ENCODE assay signal across 13 cellular contexts in the genomic region with DNA sequence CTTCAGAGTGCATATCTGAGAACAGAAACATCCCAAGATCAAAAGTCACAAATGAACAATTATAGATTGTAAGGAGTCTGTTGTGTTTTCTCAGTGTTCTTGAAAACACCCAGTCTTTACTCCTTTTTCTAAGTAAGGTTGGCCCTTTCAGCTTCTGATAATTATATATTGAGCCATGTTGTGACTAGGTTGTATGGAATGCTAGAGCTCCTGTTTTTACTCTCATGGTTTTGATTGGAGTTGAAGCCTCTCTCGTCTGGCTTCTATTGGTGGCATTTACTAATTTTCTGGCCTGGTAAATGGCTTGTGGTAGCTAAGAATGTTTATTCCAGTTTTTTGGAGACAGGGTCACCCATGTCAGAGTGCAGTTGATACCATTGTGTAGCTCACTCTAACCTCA.
A peak's percentile ranks its signal among the peaks of the same experiment; 100 is the strongest.
DNase-seq lines count a peak whose midpoint lies in the region; ATAC-seq and TF ChIP-seq lines count a peak whose summit lies in the region.
"Had no signal": no experiment of that assay in that cellular context is flagged by ENCODE, and none has a peak within 500 bp of the region (broad histone marks: within the 10 kb centered on the region; RNA-seq: fewer than 3 reads in every experiment).

No MANE protein-coding gene starts in this region.

- H3K36me3 ChIP-seq in SK-N-SH (replicated peaks in 1 of 2; ENCODE audit: control insufficient read depth in 1 of 2, insufficient read depth in 2 of 2, low read length in 1 of 2) (no peaks in the 10 kb centered on the region), rectal smooth muscle tissue (ENCODE audit: control insufficient read depth, insufficient read depth, low read length) (no peaks in the 10 kb centered on the region)

- H3K4me2 ChIP-seq in SK-N-SH, result peak overlapping the region; percentile 55

- CTCF ChIA-PET in SK-N-SH (lab: Yijun Ruan, JAX), result interaction anchor here (1.2 to 10.9 kb wide), 4 partner anchors 8 to 80 kb away, joined by 3 to 188 read pairs (median 5); no protein-coding TSS in a partner anchor

- no peak overlapping the region for H2AFZ ChIP-seq in SK-N-SH (ENCODE audit: low read depth)

- no peak for TF ChIP-seq EP300 in SK-N-SH (IDR thresholded peaks at IDR 0.05; ENCODE audit: borderline replicate concordance in 1 of 2, low read depth in 1 of 2, low read length in 1 of 2)

- peak overlapping the region; percentile 54; the same call in 1 of the 2 replicates for H3K9ac ChIP-seq in SK-N-SH
- no peak overlapping the region for H3K9ac ChIP-seq in rectal smooth muscle tissue (ENCODE audit: low read length)

- H3K27ac ChIP-seq in SK-N-SH (ENCODE audit: low read depth in 2 of 2, low read length in 1 of 2) (peak overlapping the region; percentile 36 to 93; a peak in 3 of 4 replicates), rectal smooth muscle tissue (ENCODE audit: low read depth, low read length) (peak overlapping the region; percentile 82)
- H3K27ac ChIP-seq: SK-N-MC had no signal

- H3K4me3 ChIP-seq in SK-N-SH (ENCODE audit: low read depth in 2 of 2, low read length in 1 of 2) (no peak overlapping the region), rectal smooth muscle tissue (ENCODE audit: low read length) (no peak overlapping the region)
- H3K4me3 ChIP-seq: mucosa of descending colon, SK-N-MC had no signal

- no peak for TF ChIP-seq CTCF in SK-N-SH (IDR thresholded peaks at IDR 0.05)

- H3F3A ChIP-seq in SK-N-SH (replicated peaks; ENCODE audit: insufficient read depth), result peaks cover 15% of the 10 kb centered on the region

- 22% methylated on average over 1 of the region's 1 CpG for WGBS in SK-N-SH (ENCODE audit: low lambda C conversion rate)

- TF ChIP-seq RAD21 in SK-N-SH (IDR thresholded peaks at IDR 0.05; ENCODE audit: low read length), result no peak

- peaks cover 67% of the 10 kb centered on the region for H4K20me1 ChIP-seq in SK-N-SH (ENCODE audit: insufficient read depth)

- peaks cover 21 to 32% of the 10 kb centered on the region in 2 experiments for H3K4me1 ChIP-seq in SK-N-SH (ENCODE audit: control insufficient read depth in 1 of 2, insufficient read depth in 2 of 2, low read depth in 1 of 2, low read length in 1 of 2)
- H3K4me1 ChIP-seq in rectal smooth muscle tissue (ENCODE audit: control insufficient read depth, insufficient read depth, low read length), result peaks cover 43% of the 10 kb centered on the region

- POLR2A ChIA-PET in SK-N-SH (lab: Yijun Ruan, JAX), result no interaction called here

- DNase-seq in AG08395 (ENCODE audit: low spot score), result peak; percentile 77
- DNase-seq in SK-N-SH, result no peak
- peak; percentile 61 for DNase-seq in fibroblast of gingiva (ENCODE audit: low read depth)
- no peak for DNase-seq in LoVo (ENCODE audit: low spot score)
- no peak for DNase-seq in DMS153 (lab: John Stamatoyannopoulos, UW)
- DNase-seq in T1000 (lab: John Stamatoyannopoulos, UW), result no peak
- DNase-seq: activated CD4-positive, alpha-beta T cell treated with anti-CD3 and anti-CD28 coated beads, Interleukin-2, amount 50 U/mL, for 4 hours; activated naive CD8-positive, alpha-beta T cell treated with anti-CD3 and anti-CD28 coated beads for 36 hours; mucosa of descending colon; NCI-H345 had no signal

- no peaks in the 10 kb centered on the region for H3K9me3 ChIP-seq in SK-N-SH
- H3K9me3 ChIP-seq: mucosa of descending colon had no signal

- H3K27me3 ChIP-seq in SK-N-SH (ENCODE audit: insufficient read depth) (no peaks in the 10 kb centered on the region), rectal smooth muscle tissue (ENCODE audit: control insufficient read depth, insufficient read depth, low read length) (no peaks in the 10 kb centered on the region)

- peaks cover 99% of the 10 kb centered on the region for H3K79me2 ChIP-seq in SK-N-SH (ENCODE audit: insufficient read depth)

- no peak for ATAC-seq in HG02759 (IDR thresholded peaks at IDR 0.05; ENCODE audit: unreplicated experiment)
- ATAC-seq: mucosa of descending colon had no signal

- no peaks in the 10 kb centered on the region for H3K9me2 ChIP-seq in SK-N-SH

TF ChIP-seq in SK-N-SH, 30 proteins besides CTCF, POLR2A, EP300 and RAD21:
- TF ChIP-seq FOSL2 (IDR thresholded peaks at IDR 0.05; ENCODE audit: borderline replicate concordance, low read depth), result peak; percentile 33; the same call in 1 of the 2 replicates
- peak; percentile 43 for TF ChIP-seq JUND (IDR thresholded peaks at IDR 0.05)
- TF ChIP-seq RXRA (IDR thresholded peaks at IDR 0.05; ENCODE audit: borderline replicate concordance, low read depth), result no peak
- 0 out of 2 replicates have a peak, but pooled peaks have one; percentile 5 for TF ChIP-seq NFIC (IDR thresholded peaks at IDR 0.05; ENCODE audit: borderline replicate concordance)
- TF ChIP-seq, protein P1, sequence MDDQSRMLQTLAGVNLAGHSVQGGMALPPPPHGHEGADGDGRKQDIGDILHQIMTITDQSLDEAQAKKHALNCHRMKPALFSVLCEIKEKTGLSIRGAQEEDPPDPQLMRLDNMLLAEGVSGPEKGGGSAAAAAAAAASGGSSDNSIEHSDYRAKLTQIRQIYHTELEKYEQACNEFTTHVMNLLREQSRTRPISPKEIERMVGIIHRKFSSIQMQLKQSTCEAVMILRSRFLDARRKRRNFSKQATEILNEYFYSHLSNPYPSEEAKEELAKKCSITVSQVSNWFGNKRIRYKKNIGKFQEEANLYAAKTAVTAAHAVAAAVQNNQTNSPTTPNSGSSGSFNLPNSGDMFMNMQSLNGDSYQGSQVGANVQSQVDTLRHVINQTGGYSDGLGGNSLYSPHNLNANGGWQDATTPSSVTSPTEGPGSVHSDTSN (IDR thresholded peaks at IDR 0.05), result peak; percentile 59
- peak; percentile 74 for TF ChIP-seq TCF12 (IDR thresholded peaks at IDR 0.05)
- no peak for TF ChIP-seq MXI1 (IDR thresholded peaks at IDR 0.05; ENCODE audit: low read depth, low read length)
TF ChIP-seq in SK-N-SH: peak in this region for 5.

Comparison
In these comparisons a context has a peak if more than half of its experiments do, and no peak if none do; other contexts are left out.
1. DNase-seq: peak in AG08395 (single experiment) and fibroblast of gingiva (single experiment); none in SK-N-SH (single experiment), LoVo (single experiment), DMS153 (single experiment) and T1000 (single experiment).